ENCODE assay signal across 19 cellular contexts in the genomic region with DNA sequence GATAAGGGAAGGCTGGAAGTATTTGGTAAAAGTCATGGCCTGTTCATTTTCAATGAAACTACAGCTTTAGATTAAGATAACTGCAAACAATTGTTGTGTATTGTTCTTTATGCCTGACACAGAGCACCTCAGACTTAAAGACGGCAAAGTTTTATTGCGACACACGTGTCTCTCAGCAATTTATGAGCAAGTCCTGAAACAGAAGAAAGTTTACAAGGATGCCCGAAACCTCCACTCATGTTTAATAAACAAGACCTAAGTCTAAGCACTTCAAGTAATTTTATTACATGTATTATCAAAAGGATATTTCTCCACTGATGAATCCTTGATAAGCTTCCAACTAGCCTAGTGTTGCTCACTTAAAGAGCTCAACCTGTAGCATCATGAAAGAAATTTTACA. TPM values are rescaled to one million over a fixed set of nuclear protein-coding genes. Genes with fewer than 3 reads are reported as not detected.
DNase-seq lines count a peak whose midpoint lies in the region; ATAC-seq, FAIRE-seq and TF ChIP-seq lines count a peak whose summit lies in the region.
"Had no signal": no experiment of that assay in that cellular context is flagged by ENCODE, and none has a peak within 500 bp of the region (broad histone marks: within the 10 kb centered on the region; RNA-seq: fewer than 3 reads in every experiment).

No MANE protein-coding gene starts in this region.

- no peak overlapping the region for H3K9ac ChIP-seq in smooth muscle cell (ENCODE audit: low read depth)
- H3K9ac ChIP-seq: BLaER1 treated with 17β-estradiol and CSF1 and Interleukin-3, amounts not matched to agents 10 nM and 100 nM had no signal

- no peak overlapping the region for H3K27ac ChIP-seq in breast epithelium
- H3K27ac ChIP-seq in smooth muscle cell (ENCODE audit: low read depth) = peak overlapping the region; percentile 43
- H3K27ac ChIP-seq: BLaER1 treated with 17β-estradiol and CSF1 and Interleukin-3, amounts not matched to agents 10 nM and 100 nM had no signal

- H3K9me3 ChIP-seq in breast epithelium (no peaks in the 10 kb centered on the region), smooth muscle cell (replicated peaks; ENCODE audit: low read depth) (no peaks in the 10 kb centered on the region)
- H3K9me3 ChIP-seq: BLaER1 treated with 17β-estradiol and CSF1 and Interleukin-3, amounts not matched to agents 10 nM and 100 nM had no signal

- H3K36me3 Mint-ChIP-seq in MCF 10A (ENCODE audit: insufficient read depth, unreplicated experiment) = peaks cover 82% of the 10 kb centered on the region

- peaks cover 87% of the 10 kb centered on the region for H4K20me1 ChIP-seq in smooth muscle cell (ENCODE audit: low read depth)

- in situ Hi-C loops in ACHN (cut with HindIII; ENCODE audit: low pct_ligation_motif_present, low pct_unique_long_range_greater_than_20kb, low sequenced_read_pairs) = no loop called here

- peak; percentile 33 for DNase-seq in MCF 10A (ENCODE audit: unreplicated experiment)
- DNase-seq in breast epithelium (ENCODE audit: low spot score in 2 of 2) = no peak
- peak; percentile 38 for DNase-seq in NB4 (ENCODE audit: low read depth)
- DNase-seq in smooth muscle cell (lab: John Stamatoyannopoulos, UW; ENCODE audit: unreplicated experiment) = no peak
- DNase-seq in ACHN = no peak
- no peak for DNase-seq in cardiac septum (ENCODE audit: low spot score)
- DNase-seq: 8988T, H7, Karpas-422, NCI-H1436 treated with DMSO at 0.1 percent for 48 hours, NCI-H2029 treated with DMSO at 0.1 percent for 48 hours, NCI-H2171 treated with DMSO at 0.1 percent for 48 hours, NCI-H446 treated with DMSO at 0.1 percent for 48 hours, OCI-M1, RPMI8226, SIG-M5 had no signal

- no peaks in the 10 kb centered on the region for H3K27me3 Mint-ChIP-seq in MCF 10A (ENCODE audit: insufficient read depth, unreplicated experiment)

- no peak overlapping the region for H3K4me3 ChIP-seq in breast epithelium
- no peak overlapping the region for H3K4me3 ChIP-seq in NB4 (ENCODE audit: low read depth, low read length)
- no peak overlapping the region for H3K4me3 ChIP-seq in smooth muscle cell
- H3K4me3 ChIP-seq: BLaER1 treated with 17β-estradiol and CSF1 and Interleukin-3, amounts not matched to agents 10 nM and 100 nM had no signal

- no TSS peak for BruUV-seq in MCF 10A (replicated peaks; lab: Mats Ljungman, UMichigan)

- 58% methylated on average over 4 of the region's 4 CpGs for WGBS in smooth muscle cell (ENCODE audit: low lambda C conversion rate)

- no peaks in the 10 kb centered on the region for H3K27me3 ChIP-seq in breast epithelium
- H3K27me3 ChIP-seq in smooth muscle cell (ENCODE audit: low read depth) = no peaks in the 10 kb centered on the region
- H3K27me3 ChIP-seq: BLaER1 treated with 17β-estradiol and CSF1 and Interleukin-3, amounts not matched to agents 10 nM and 100 nM had no signal

- H3K4me3 Mint-ChIP-seq in MCF 10A (ENCODE audit: unreplicated experiment) = no peak overlapping the region

- no peaks in the 10 kb centered on the region for H3K9me3 Mint-ChIP-seq in MCF 10A (ENCODE audit: unreplicated experiment)

- intact Hi-C loops in MCF 10A (cut with micrococcal nuclease) = no loop called here
- intact Hi-C loops in breast epithelium (cut with DNase I; ENCODE audit: low total_unique reads) = loop anchor here (5.0 kb wide), 1 partner anchor 651 kb away; no protein-coding TSS in a partner anchor
- intact Hi-C loops in cardiac septum (cut with DNase I) = no loop called here

- H3K4me2 ChIP-seq in smooth muscle cell = no peak overlapping the region
- H3K4me2 ChIP-seq: BLaER1 treated with 17β-estradiol and CSF1 and Interleukin-3, amounts not matched to agents 10 nM and 100 nM had no signal

- peaks cover 44% of the 10 kb centered on the region for H3K79me2 ChIP-seq in smooth muscle cell (ENCODE audit: low read depth)

- ATAC-seq in HG03442 (IDR thresholded peaks at IDR 0.05; ENCODE audit: unreplicated experiment) = no peak

- no peak for TF ChIP-seq POLR2A in breast epithelium (IDR thresholded peaks at IDR 0.05)
- no peak for TF ChIP-seq POLR2A in NB4 (IDR thresholded peaks at IDR 0.05; ENCODE audit: extremely low read depth, insufficient read length)

- peak; percentile 59 for FAIRE-seq in endometrium (lab: Jason Lieb, UNC)

- no peaks in the 10 kb centered on the region for H3K4me1 Mint-ChIP-seq in MCF 10A (ENCODE audit: insufficient read depth, unreplicated experiment)

- peaks cover 3% of the 10 kb centered on the region for H3F3A ChIP-seq in smooth muscle cell (ENCODE audit: low read depth)

- H3K36me3 ChIP-seq in breast epithelium (peaks cover 5% of the 10 kb centered on the region), smooth muscle cell (ENCODE audit: low read depth) (peaks cover 27% of the 10 kb centered on the region)

- H3K27ac Mint-ChIP-seq in MCF 10A (ENCODE audit: low read depth, unreplicated experiment) = no peak overlapping the region

- TF ChIP-seq CTCF in MCF 10A (IDR thresholded peaks at IDR 0.05; ENCODE audit: unreplicated experiment) (no peak), breast epithelium (IDR thresholded peaks at IDR 0.05) (no peak), NB4 (IDR thresholded peaks at IDR 0.05; ENCODE audit: low read depth, low read length) (no peak), smooth muscle cell (IDR thresholded peaks at IDR 0.05; ENCODE audit: borderline replicate concordance, insufficient read depth, poor library complexity, severe bottlenecking) (no peak)

- CTCF ChIA-PET in MCF 10A (lab: Yijun Ruan, JAX) = interaction anchor here (0.6 to 0.7 kb wide), 2 partner anchors 18 to 21 kb away, joined by 3 to 4 read pairs; no protein-coding TSS in a partner anchor

- H3K4me1 ChIP-seq in breast epithelium = no peaks in the 10 kb centered on the region
- H3K4me1 ChIP-seq in smooth muscle cell (ENCODE audit: low read depth) = no peaks in the 10 kb centered on the region
- H3K4me1 ChIP-seq: BLaER1 treated with 17β-estradiol and CSF1 and Interleukin-3, amounts not matched to agents 10 nM and 100 nM had no signal

- no peak overlapping the region for H2AFZ ChIP-seq in smooth muscle cell (ENCODE audit: low read depth)

- POLR2A ChIA-PET in MCF 10A (lab: Yijun Ruan, JAX) = interaction anchor here (0.6 to 1.4 kb wide), 6 partner anchors 10 to 110 kb away, joined by 3 to 6 read pairs (median 4); no protein-coding TSS in a partner anchor

RNA-seq across cellular contexts. Expression of a gene that starts 51.0 kb away (rescaled TPM):
- total RNA-seq in MCF 10A (2022) = 114 and 125 TPM in 2 replicates
- total RNA-seq in breast epithelium = 100 to 1,000 TPM; 119 to 207 (median 192) TPM
- 168 and 182 TPM in 2 replicates for total RNA-seq in smooth muscle cell
- polyA plus RNA-seq in smooth muscle cell = 62.6 and 69.8 TPM in 2 replicates
- total RNA-seq in cardiac septum = 62.6 TPM

Comparison
In these comparisons a context has a peak if more than half of its experiments do, and no peak if none do; other contexts are left out.
1. DNase-seq: peak in MCF 10A (single experiment) and NB4 (single experiment); none in breast epithelium (0 of 2), smooth muscle cell (single experiment), ACHN (single experiment) and cardiac septum (single experiment).